11 cellular contexts compared by ENCODE assay signal in the genomic region with DNA sequence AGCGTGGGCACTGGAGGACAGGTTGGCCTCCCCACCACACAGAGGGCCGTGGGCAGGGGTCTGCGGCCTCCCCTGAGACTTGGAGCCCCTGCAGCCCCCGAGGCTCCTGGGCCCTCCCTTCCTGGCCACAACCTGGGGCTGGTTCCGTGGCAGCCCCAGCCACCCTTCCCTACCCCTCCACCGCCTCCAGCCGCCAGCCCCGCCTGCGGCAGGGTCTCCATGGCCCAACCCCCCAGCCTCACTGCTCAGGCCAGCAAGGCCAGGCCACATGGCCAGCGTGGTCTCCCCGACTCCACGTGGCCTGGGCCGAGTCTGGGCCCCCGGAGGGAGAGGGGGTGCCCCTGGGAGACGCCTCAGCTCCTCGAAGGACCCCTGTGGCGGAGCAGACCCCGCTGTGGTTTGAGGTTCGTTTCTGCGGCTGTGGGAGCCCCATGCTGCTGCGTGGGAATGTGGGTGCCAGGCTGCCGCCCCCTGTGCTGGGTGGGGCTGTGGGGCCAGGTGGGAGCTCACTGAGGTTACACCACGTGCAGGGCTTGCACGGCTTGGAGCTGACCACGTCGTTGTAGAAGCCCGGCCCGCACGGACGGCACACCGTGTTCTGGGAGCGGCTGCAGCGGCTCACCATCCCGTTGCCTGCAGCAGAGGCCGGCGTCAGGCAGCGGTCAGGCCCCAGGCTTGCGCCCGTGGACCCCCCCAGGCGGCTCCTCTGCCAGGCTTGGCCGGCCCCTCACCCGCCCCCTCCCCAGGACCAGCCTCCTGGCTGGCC. TPM values are rescaled to one million over a fixed set of nuclear protein-coding genes. Genes with fewer than 3 reads are reported as not detected.
DNase-seq lines count a peak whose midpoint lies in the region; ATAC-seq and TF ChIP-seq lines count a peak whose summit lies in the region.
"Had no signal": no experiment of that assay in that cellular context is flagged by ENCODE, and none has a peak within 500 bp of the region (broad histone marks: within the 10 kb centered on the region; RNA-seq: fewer than 3 reads in every experiment).

No MANE protein-coding gene starts in this region.

- no peaks in the 10 kb centered on the region for H3K27me3 Mint-ChIP-seq in CD4-positive, alpha-beta T cell
- no peaks in the 10 kb centered on the region for H3K27me3 Mint-ChIP-seq in T-helper 1 cell treated with Interleukin-12 subunit alpha and Interleukin-12 subunit beta and Interleukin-4 antibody, amounts not matched to agents 30 μg/mL and 1 μg/mL, for 36 hours (ENCODE audit: low read depth)
- H3K27me3 Mint-ChIP-seq in naive B cell = peaks cover 0 to 25% (median 9%) of the 10 kb centered on the region in 3 donors

- H3K27ac Mint-ChIP-seq in CD4-positive, alpha-beta T cell = no peak overlapping the region
- peak overlapping the region; percentile 65 for H3K27ac Mint-ChIP-seq in T-helper 1 cell treated with Interleukin-12 subunit alpha and Interleukin-12 subunit beta and Interleukin-4 antibody, amounts not matched to agents 30 μg/mL and 1 μg/mL, for 36 hours
- H3K27ac Mint-ChIP-seq in naive B cell = no peak overlapping the region

- H3K4me3 Mint-ChIP-seq in CD4-positive, alpha-beta T cell = peak overlapping the region; percentile 69
- peak overlapping the region; percentile 76 for H3K4me3 Mint-ChIP-seq in T-helper 1 cell treated with Interleukin-12 subunit alpha and Interleukin-12 subunit beta and Interleukin-4 antibody, amounts not matched to agents 30 μg/mL and 1 μg/mL, for 36 hours
- H3K4me3 Mint-ChIP-seq in naive B cell = peak overlapping the region in 6 of 8 donors; percentile 1 to 63 (median 39)

- DNase-seq in CD4-positive, alpha-beta T cell = peak in 2 of 10 experiments; percentile 15 to 34
- peak; percentile 46 for DNase-seq in central memory CD4-positive, alpha-beta T cell
- no peak for DNase-seq in naive B cell
- DNase-seq in hypothalamus (lab: John Stamatoyannopoulos, UW) = no peak
- DNase-seq in NCI-H2171 treated with DMSO at 0.1 percent for 48 hours (lab: John Stamatoyannopoulos, UW) = no peak
- no peak for DNase-seq in NCI-H1694 (lab: John Stamatoyannopoulos, UW)
- DNase-seq: HCEC 1CT had no signal

- H3K9me3 Mint-ChIP-seq in CD4-positive, alpha-beta T cell = no peaks in the 10 kb centered on the region
- no peaks in the 10 kb centered on the region for H3K9me3 Mint-ChIP-seq in T-helper 1 cell treated with Interleukin-12 subunit alpha and Interleukin-12 subunit beta and Interleukin-4 antibody, amounts not matched to agents 30 μg/mL and 1 μg/mL, for 36 hours
- no peaks in the 10 kb centered on the region for H3K9me3 Mint-ChIP-seq in naive B cell

- H3K36me3 Mint-ChIP-seq in CD4-positive, alpha-beta T cell (ENCODE audit: low read depth) = peaks cover 18% of the 10 kb centered on the region
- peaks cover 33% of the 10 kb centered on the region for H3K36me3 Mint-ChIP-seq in T-helper 1 cell treated with Interleukin-12 subunit alpha and Interleukin-12 subunit beta and Interleukin-4 antibody, amounts not matched to agents 30 μg/mL and 1 μg/mL, for 36 hours (ENCODE audit: low read depth)
- no peaks in the 10 kb centered on the region for H3K36me3 Mint-ChIP-seq in naive B cell

- peak; percentile 16 for ATAC-seq in CD4-positive, alpha-beta T cell (ENCODE audit: poor library complexity)
- ATAC-seq in naive B cell (ENCODE audit: low read depth in 2 of 2) = peak; percentile 6 to 11
- ATAC-seq in HG02610 (IDR thresholded peaks at IDR 0.05; ENCODE audit: unreplicated experiment) = no peak
- ATAC-seq: sciatic nerve had no signal

- POLR2A ChIA-PET in CD4-positive, alpha-beta T cell (lab: Charles Lee) = interaction anchor here (0.8 to 1.2 kb wide), 3 partner anchors 39 to 92 kb away, joined by 3 to 5 read pairs (median 3); partner anchors contain the start of gene TTLL10

- peaks cover 31% of the 10 kb centered on the region for H3K4me1 Mint-ChIP-seq in CD4-positive, alpha-beta T cell (ENCODE audit: low read depth)
- H3K4me1 Mint-ChIP-seq in T-helper 1 cell treated with Interleukin-12 subunit alpha and Interleukin-12 subunit beta and Interleukin-4 antibody, amounts not matched to agents 30 μg/mL and 1 μg/mL, for 36 hours (ENCODE audit: low read depth) = peaks cover 27% of the 10 kb centered on the region
- H3K4me1 Mint-ChIP-seq in naive B cell = peaks cover 13 to 42% (median 29%) of the 10 kb centered on the region in 3 donors

- TF ChIP-seq CTCF in CD4-positive, alpha-beta T cell (IDR thresholded peaks at IDR 0.05) = no peak

- peak overlapping the region; percentile 46 for H3K27ac ChIP-seq in CD4-positive, alpha-beta T cell (ENCODE audit: low read depth, low read length)

- H3K27me3 ChIP-seq in CD4-positive, alpha-beta T cell (ENCODE audit: control insufficient read depth, insufficient read depth, low read length) = no peaks in the 10 kb centered on the region

- no peaks in the 10 kb centered on the region for H3K9me3 ChIP-seq in CD4-positive, alpha-beta T cell (ENCODE audit: control insufficient read depth, low read length)

- intact Hi-C loops in CD4-positive, alpha-beta T cell (cut with DNase I, micrococcal nuclease) = no loop called here

- CTCF ChIA-PET in CD4-positive, alpha-beta T cell (lab: Charles Lee) = no interaction called here

RNA-seq across cellular contexts. Expression of gene TNFRSF4, which starts 0.6 kb away (rescaled TPM):
- 10 to 100 TPM; 27.6 to 28.6 TPM for total RNA-seq in CD4-positive, alpha-beta T cell
- polyA plus RNA-seq in naive B cell (ENCODE audit: low read depth in 6 of 6) = under 1 TPM in 3 of 6 donors, not detected in 3; 0.18 to 0.36 (median 0.32) TPM

RNA-seq across cellular contexts. Expression of gene TNFRSF18, which starts 6.9 kb away (rescaled TPM):
- 10 to 100 TPM; 14.8 to 17.8 TPM for total RNA-seq in CD4-positive, alpha-beta T cell
- polyA plus RNA-seq in naive B cell (ENCODE audit: low read depth in 6 of 6) = 10 to 100 TPM in 1 of 6 donors, 1 to 10 TPM in 5; 2.4 to 13.0 (median 7.9) TPM
- total RNA-seq: endothelial cell of umbilical vein had no signal
- polyA plus RNA-seq: endothelial cell of umbilical vein had no signal

RNA-seq across cellular contexts. Expression of gene SDF4, which starts 18.5 kb away (rescaled TPM):
- total RNA-seq in CD4-positive, alpha-beta T cell = 10 to 100 TPM; 66.3 to 71.0 TPM
- 100 to 1,000 TPM in 1 of 6 donors, 10 to 100 TPM in 5; 64.8 to 101 (median 85.4) TPM for polyA plus RNA-seq in naive B cell (ENCODE audit: low read depth in 6 of 6)

RNA-seq across cellular contexts. Expression of gene B3GALT6, which starts 18.7 kb away (rescaled TPM):
- 1 to 10 TPM; 4.9 to 5.1 TPM for total RNA-seq in CD4-positive, alpha-beta T cell
- polyA plus RNA-seq in naive B cell (ENCODE audit: low read depth in 6 of 6) = 10 to 100 TPM in 5 of 6 donors, 1 to 10 TPM in 1; 6.9 to 22.9 (median 12.9) TPM

RNA-seq across cellular contexts. Expression of gene C1QTNF12, which starts 33.2 kb away (rescaled TPM):
- total RNA-seq in CD4-positive, alpha-beta T cell = 1 to 10 TPM; 3.4 to 4.8 TPM
- not detected for polyA plus RNA-seq in naive B cell (ENCODE audit: low read depth in 6 of 6)
